Comparison of ENCODE assay signal across 12 cellular contexts in genomic region chr7:74820146-74820805, GRCh38. TPM values are rescaled to one million over a fixed set of nuclear protein-coding genes. Genes with fewer than 3 reads are reported as not detected.
DNase-seq lines count a peak whose midpoint lies in the region; ATAC-seq and TF ChIP-seq lines count a peak whose summit lies in the region.
"Not testable (repeated sequence)": the region's sequence is repeated elsewhere in the genome, so short reads cannot be mapped to it uniquely, and the experiment has no call there.
"Had no signal": no experiment of that assay in that cellular context is flagged by ENCODE, and none has a peak within 500 bp of the region (broad histone marks: within the 10 kb centered on the region; RNA-seq: fewer than 3 reads in every experiment).

No MANE protein-coding gene starts in this region.

- H3K9me3 Mint-ChIP-seq in activated B cell treated with CpG ODN at 0.5 μM for 24 hours; stimulated activated naive CD8-positive, alpha-beta T cell treated with anti-CD3 and anti-CD28 coated beads, Interleukin-15, amount 100 ng/mL, for 72 hours: not testable (repeated sequence)

- not testable (repeated sequence) for H3K4me3 ChIP-seq in HCT116 (replicated peaks in 1 of 2; ENCODE audit: low read depth in 1 of 2, low read length in 2 of 2)

- not testable (repeated sequence) for H3K4me2 ChIP-seq in HCT116 (ENCODE audit: low read length)

- intact Hi-C loops in HCT116 (cut with micrococcal nuclease); activated B cell treated with CpG ODN at 0.5 μM for 24 hours (cut with micrococcal nuclease); Right ventricle myocardium superior (cut with DNase I): not testable (repeated sequence)

- POLR2A ChIA-PET in HCT116 (lab: Charles Lee); activated B cell treated with CpG ODN at 0.5 μM for 24 hours (lab: Charles Lee): not testable (repeated sequence)

- not testable (repeated sequence) for H4K20me1 ChIP-seq in HCT116 (ENCODE audit: insufficient read depth)

- H2AFZ ChIP-seq in HCT116 (ENCODE audit: low read depth, low read length, poor library complexity, severe bottlenecking): not testable (repeated sequence)

- BruUV-seq in HCT116 (replicated peaks; lab: Mats Ljungman, UMichigan): not testable (repeated sequence)

- H3K27ac Mint-ChIP-seq in activated B cell treated with CpG ODN at 0.5 μM for 24 hours; stimulated activated naive CD8-positive, alpha-beta T cell treated with anti-CD3 and anti-CD28 coated beads, Interleukin-15, amount 100 ng/mL, for 72 hours: not testable (repeated sequence)

- RAD21 ChIA-PET in HCT116 (lab: Charles Lee; ENCODE audit: low non-redundant PET in 1 of 2, low total read pairs in 2 of 2, uncharacterized antibody in 2 of 2, unreplicated experiment in 2 of 2): not testable (repeated sequence)

- not testable (repeated sequence) for H3K4me1 Mint-ChIP-seq in activated B cell treated with CpG ODN at 0.5 μM for 24 hours; stimulated activated naive CD8-positive, alpha-beta T cell treated with anti-CD3 and anti-CD28 coated beads, Interleukin-15, amount 100 ng/mL, for 72 hours

- H3K4me3 Mint-ChIP-seq in activated B cell treated with CpG ODN at 0.5 μM for 24 hours; stimulated activated naive CD8-positive, alpha-beta T cell treated with anti-CD3 and anti-CD28 coated beads, Interleukin-15, amount 100 ng/mL, for 72 hours: not testable (repeated sequence)

- H3K79me2 ChIP-seq in HCT116 (ENCODE audit: insufficient read depth, low read length): not testable (repeated sequence)

- H3K27ac ChIP-seq in HCT116 (ENCODE audit: low read depth, low read length): not testable (repeated sequence)

- H3K27me3 ChIP-seq in HCT116 (ENCODE audit: insufficient read depth, low read length): not testable (repeated sequence)

- H3K9me2 ChIP-seq in HCT116 (ENCODE audit: insufficient read depth): not testable (repeated sequence)

- not testable (repeated sequence) for H3K4me1 ChIP-seq in HCT116 (ENCODE audit: control insufficient read depth in 1 of 2, insufficient read depth in 2 of 2, low read length in 2 of 2)

- not testable (repeated sequence) for H3K36me3 Mint-ChIP-seq in activated B cell treated with CpG ODN at 0.5 μM for 24 hours (ENCODE audit: low read depth)

- not testable (repeated sequence) for H3K36me3 ChIP-seq in HCT116 (ENCODE audit: control insufficient read depth in 1 of 2, insufficient read depth in 2 of 2, low read length in 2 of 2)

- not testable (repeated sequence) for H3K27me3 Mint-ChIP-seq in activated B cell treated with CpG ODN at 0.5 μM for 24 hours; stimulated activated naive CD8-positive, alpha-beta T cell treated with anti-CD3 and anti-CD28 coated beads, Interleukin-15, amount 100 ng/mL, for 72 hours

- peak; percentile 80 for ATAC-seq in GM18870 (IDR thresholded peaks at IDR 0.05; ENCODE audit: unreplicated experiment)
- ATAC-seq in GM19468 (IDR thresholded peaks at IDR 0.05; ENCODE audit: extremely low read depth, unreplicated experiment): peak; percentile 51
- peak; percentile 91 for ATAC-seq in HCT116
- peak; percentile 79 for ATAC-seq in HG02981 (IDR thresholded peaks at IDR 0.05; ENCODE audit: unreplicated experiment)
- ATAC-seq in HG03432 (IDR thresholded peaks at IDR 0.05; ENCODE audit: unreplicated experiment): peak; percentile 93
- ATAC-seq in activated B cell treated with CpG ODN at 0.5 μM for 24 hours (ENCODE audit: low read depth): peak; percentile 67
- ATAC-seq in Right ventricle myocardium superior (ENCODE audit: poor library complexity): peak; percentile 88
- ATAC-seq in stimulated activated naive CD8-positive, alpha-beta T cell treated with anti-CD3 and anti-CD28 coated beads, Interleukin-15, amount 100 ng/mL, for 72 hours: peak; percentile 37

- not testable (repeated sequence) for H3K9ac ChIP-seq in HCT116 (ENCODE audit: low read length)

- not testable (repeated sequence) for TF ChIP-seq POLR2A in HCT116 (IDR thresholded peaks at IDR 0.05; ENCODE audit: borderline replicate concordance, extremely low read depth, insufficient read depth, insufficient read length)

- not testable (repeated sequence) for TF ChIP-seq RAD21 in HCT116 (IDR thresholded peaks at IDR 0.05; ENCODE audit: low read depth)

- not testable (repeated sequence) for DNase-seq in HCT116 (ENCODE audit: low read depth, low spot score); activated B cell treated with CpG ODN at 0.5 μM for 24 hours; Right ventricle myocardium superior; stimulated activated naive CD8-positive, alpha-beta T cell treated with anti-CD3 and anti-CD28 coated beads, Interleukin-15, amount 100 ng/mL, for 72 hours

- TF ChIP-seq CTCF in HCT116 (IDR thresholded peaks at IDR 0.05 in 2 of 3, conservative IDR thresholded peaks at IDR 0.05 in 1 of 3; ENCODE audit: borderline replicate concordance in 1 of 3, insufficient read depth in 1 of 3, low read depth in 2 of 3, low read length in 2 of 3); activated B cell treated with CpG ODN at 0.5 μM for 24 hours (IDR thresholded peaks at IDR 0.05): not testable (repeated sequence)

- CTCF ChIA-PET in HCT116 (lab: Charles Lee); activated B cell treated with CpG ODN at 0.5 μM for 24 hours (lab: Charles Lee): not testable (repeated sequence)

- not testable (repeated sequence) for H3K9me3 ChIP-seq in HCT116 (ENCODE audit: control insufficient read depth in 1 of 2, insufficient read depth in 1 of 2, low read depth in 1 of 2, low read length in 2 of 2)

RNA-seq across cellular contexts. Expression of gene GTF2IRD2, which starts 31.1 kb away (rescaled TPM):
- total RNA-seq in HCT116 (2021; ENCODE audit: unreplicated experiment): 9.2 TPM
- polyA plus RNA-seq in HCT116 (2012): 7.5 and 8.4 TPM in 2 replicates
- total RNA-seq in activated B cell treated with CpG ODN at 0.5 μM for 24 hours: 38.2 and 41.6 TPM in 2 replicates
- total RNA-seq in Right ventricle myocardium superior: 13.5 TPM

RNA-seq across cellular contexts. Expression of gene NCF1, which starts 46.5 kb away (rescaled TPM):
- total RNA-seq in HCT116 (2021; ENCODE audit: unreplicated experiment): 0.27 TPM
- polyA plus RNA-seq in HCT116 (2012): 0.07 and 0.30 TPM in 2 replicates
- 106 and 121 TPM in 2 replicates for total RNA-seq in activated B cell treated with CpG ODN at 0.5 μM for 24 hours
- 6.0 TPM for total RNA-seq in Right ventricle myocardium superior
- total RNA-seq: Calu3, hepatocyte, neural crest cell, pulmonary artery endothelial cell had no signal

Comparison
In these comparisons a context has a peak if more than half of its experiments do, and no peak if none do; other contexts are left out.
1. ATAC-seq: peak in every context shown above with its lines; median percentile 93 in HG03432; 91 in HCT116; 88 in Right ventricle myocardium superior; 80 in GM18870; 79 in HG02981; 67 in activated B cell treated with CpG ODN at 0.5 μM for 24 hours; 51 in GM19468; 37 in stimulated activated naive CD8-positive, alpha-beta T cell treated with anti-CD3 and anti-CD28 coated beads, Interleukin-15, amount 100 ng/mL, for 72 hours.
2. RNA of gene NCF1, which starts 46.5 kb away (total RNA-seq): 106 to 121 TPM in activated B cell treated with CpG ODN at 0.5 μM for 24 hours; 6.0 TPM in Right ventricle myocardium superior (single experiment) and 0.27 TPM in HCT116 (single experiment); every median in the first group is over 10 times any median in the second.